ENCODE assay signal across 8 cellular contexts in the genomic region with DNA sequence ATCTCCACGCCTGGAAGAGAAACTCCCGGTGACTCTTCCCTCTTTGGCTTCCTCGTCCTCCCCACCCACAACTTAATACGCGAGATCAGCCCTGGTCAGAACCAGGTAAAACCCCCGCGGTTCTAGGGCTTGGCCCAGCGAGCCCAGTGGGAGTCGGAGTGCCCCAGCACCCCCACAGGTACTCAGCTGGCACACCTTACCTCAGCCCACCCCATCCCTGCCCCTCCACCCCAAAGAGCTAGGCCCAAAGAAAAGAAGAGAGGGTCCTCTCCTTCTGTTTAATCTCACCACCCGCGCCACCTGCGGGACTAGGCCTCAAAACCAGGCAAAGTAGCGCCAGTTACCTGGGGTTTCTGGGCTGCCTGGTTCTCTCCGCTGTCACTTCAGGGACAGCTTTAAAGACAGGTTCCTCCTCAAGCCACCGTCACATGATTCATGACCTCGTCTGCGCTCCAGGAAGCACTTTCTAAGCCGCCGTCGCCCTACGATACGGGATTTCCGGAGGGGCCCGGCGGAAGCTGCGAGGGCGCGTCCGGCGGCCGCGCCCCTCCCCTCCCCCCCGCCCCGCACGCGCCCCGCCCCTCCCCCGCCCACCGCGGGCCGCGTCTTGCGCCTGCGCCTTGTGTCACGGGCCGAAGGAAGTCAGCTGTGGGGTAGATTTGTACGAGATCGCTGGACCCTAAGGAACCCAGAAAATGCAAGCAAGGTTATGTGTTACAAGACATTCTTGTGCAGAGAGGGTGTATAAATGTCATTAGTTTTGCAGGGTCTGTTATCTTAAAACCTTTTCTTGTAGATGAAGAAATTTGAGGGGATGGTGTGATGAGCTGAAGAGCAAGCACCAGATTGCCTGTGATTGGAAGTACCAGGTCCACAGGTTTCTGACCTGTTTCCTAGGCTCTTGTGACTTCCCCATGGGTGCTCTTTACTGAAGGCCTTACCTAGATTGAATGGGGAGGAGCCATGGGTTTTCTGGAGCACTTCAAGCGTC. TPM values are rescaled to one million over a fixed set of nuclear protein-coding genes. Genes with fewer than 3 reads are reported as not detected.
A peak's percentile ranks its signal among the peaks of the same experiment; 100 is the strongest.
DNase-seq lines count a peak whose midpoint lies in the region; ATAC-seq and TF ChIP-seq lines count a peak whose summit lies in the region.

LAMTOR3 (minus strand) TSS at position 437 of the 991 bp plus-strand sequence. CDS start 464 bp downstream, outside the sequence.

- intact Hi-C loops in esophagus muscularis mucosa (cut with DNase I): loop anchor here (2.0 to 5.0 kb wide), 2 partner anchors 53 to 77 kb away; partner anchors contain the start of genes DAPP1 and DNAJB14

- TF ChIP-seq POLR2A in Peyer's patch (IDR thresholded peaks at IDR 0.05): peak; percentile 33 to 64
- no peak for TF ChIP-seq POLR2A in esophagus muscularis mucosa (IDR thresholded peaks at IDR 0.05; ENCODE audit: low read depth)

- H3K4me1 ChIP-seq in Peyer's patch: peaks cover 0 to 12% (median 5%) of the 10 kb centered on the region in 4 donors
- peaks cover 30 to 47% (median 46%) of the 10 kb centered on the region in 4 donors for H3K4me1 ChIP-seq in esophagus muscularis mucosa
- peaks cover 15% of the 10 kb centered on the region for H3K4me1 ChIP-seq in muscle layer of colon (ENCODE audit: insufficient read depth, low read length)

- peak within 1 kb of the TSS; percentile 75 for H3K27ac ChIP-seq in KOPT-K1 (ENCODE audit: low read depth, low read length, poor library complexity, severe bottlenecking)
- peak within 1 kb of the TSS; percentile 75 to 91 (median 87) for H3K27ac ChIP-seq in Peyer's patch
- H3K27ac ChIP-seq in esophagus muscularis mucosa (replicated peaks in 1 of 4): peak within 1 kb of the TSS; percentile 84 to 90 (median 89)
- peak within 1 kb of the TSS; percentile 70 for H3K27ac ChIP-seq in muscle layer of colon (ENCODE audit: low read depth, low read length)

- peak within 1 kb of the TSS; percentile 99 for H3K9ac ChIP-seq in muscle layer of colon (ENCODE audit: low read length)

- H3K9me3 ChIP-seq in KOPT-K1 (ENCODE audit: insufficient read depth, low read length, poor library complexity, severe bottlenecking) (no peaks in the 10 kb centered on the region), Peyer's patch (no peaks in the 10 kb centered on the region), esophagus muscularis mucosa (no peaks in the 10 kb centered on the region), muscle layer of colon (ENCODE audit: low read length) (no peaks in the 10 kb centered on the region)

- peak; percentile 100 for ATAC-seq in GM21786 (IDR thresholded peaks at IDR 0.05; ENCODE audit: unreplicated experiment)

- H3K4me3 ChIP-seq in Peyer's patch (peak within 1 kb of the TSS; percentile 54 to 95 (median 84)), esophagus muscularis mucosa (peak within 1 kb of the TSS; percentile 89 to 97 (median 92)), muscle layer of colon (ENCODE audit: low read depth in 1 of 2, low read length in 2 of 2) (peak within 1 kb of the TSS; percentile 79 to 91)

- H3K27me3 ChIP-seq in Peyer's patch: no peaks in the 10 kb centered on the region
- no peaks in the 10 kb centered on the region for H3K27me3 ChIP-seq in esophagus muscularis mucosa
- no peaks in the 10 kb centered on the region for H3K27me3 ChIP-seq in muscle layer of colon (ENCODE audit: control insufficient read depth in 1 of 2, insufficient read depth in 2 of 2, low read length in 2 of 2)

- DNase-seq in DMS53 treated with DMSO at 0.1 percent for 48 hours (lab: John Stamatoyannopoulos, UW; ENCODE audit: unreplicated experiment) (peak; percentile 72), Peyer's patch (peak; percentile 89 to 97 (median 92)), esophagus muscularis mucosa (ENCODE audit: extremely low spot score) (peak; percentile 97)
- DNase-seq in activated T-cell treated with anti-CD3 and anti-CD28 coated beads, Interleukin-2, amount 50 U/mL, for 48 hours: peak; percentile 91 to 92
- DNase-seq in stimulated activated CD8-positive, alpha-beta memory T cell treated with anti-CD3 and anti-CD28 coated beads, Interleukin-7, amount 100 ng/mL, for 1 hour (ENCODE audit: low read depth in 2 of 2): peak; percentile 74 to 78

- H3K36me3 ChIP-seq in KOPT-K1 (ENCODE audit: insufficient read depth, low read length) (peaks cover 19% of the 10 kb centered on the region), Peyer's patch (no peaks in the 10 kb centered on the region), esophagus muscularis mucosa (peaks cover 0 to 9% (median 2%) of the 10 kb centered on the region in 4 donors), muscle layer of colon (ENCODE audit: insufficient read depth, low read length) (peaks cover 4% of the 10 kb centered on the region)

- 3% methylated on average over 29 of the region's 49 CpGs for WGBS in esophagus muscularis mucosa

- no peak for TF ChIP-seq EP300 in esophagus muscularis mucosa (IDR thresholded peaks at IDR 0.05)

- TF ChIP-seq CTCF in Peyer's patch (IDR thresholded peaks at IDR 0.05) (no peak), esophagus muscularis mucosa (IDR thresholded peaks at IDR 0.05) (no peak)

RNA-seq across cellular contexts. Expression of gene LAMTOR3, which starts in this region (rescaled TPM):
- total RNA-seq in Peyer's patch: 10 to 100 TPM; 13.2 to 28.6 (median 21.1) TPM
- 10 to 100 TPM; 22.6 to 50.3 (median 44.5) TPM for total RNA-seq in esophagus muscularis mucosa

Comparison
In these comparisons a context has a peak if more than half of its experiments do, and no peak if none do; other contexts are left out.
1. Peak in every context shown above with its lines: DNase-seq, ATAC-seq, H3K4me3 ChIP-seq and H3K27ac ChIP-seq.